Comparison of ENCODE assay signal across 28 cellular contexts in genomic region chr1:245304698-245305097, GRCh38.
"Had no signal": no experiment of that assay in that cellular context is flagged by ENCODE, and none has a peak within 500 bp of the region (broad histone marks: within the 10 kb centered on the region; RNA-seq: fewer than 3 reads in every experiment).

No MANE protein-coding gene starts in this region.

- H3K4me1 ChIP-seq: neural progenitor cell had no signal

- H3K4me3 Mint-ChIP-seq: activated CD8-positive, alpha-beta T cell treated with anti-CD3 and anti-CD28 coated beads, Interleukin-2, amount 10 ng/mL, durations not matched to agents 7 days and 5 days; activated naive CD8-positive, alpha-beta T cell treated with anti-CD3 and anti-CD28 coated beads, Interleukin-2, amount 50 U/mL, for 24 hours; activated T-helper 1 cell treated with anti-CD3 and anti-CD28 coated beads, Interleukin-12 subunit alpha, Interleukin-12 subunit beta, Interleukin-2, Interleukin-4 antibody, amounts not matched to agents 30 ng/mL and 10 ng/mL and 1 ng/mL, durations not matched to agents 14 hours and 24 hours and 36 hours; immature natural killer cell; naive thymus-derived CD4-positive, alpha-beta T cell; neural progenitor cell; T-helper 2 cell treated with Interferon-gamma antibody and Interleukin-4, amounts not matched to agents 5 μg/mL and 100 μg/mL, for 36 hours had no signal

- H2AFZ ChIP-seq: hepatocyte, neural progenitor cell had no signal

- H3K36me3 ChIP-seq: left lung, neural progenitor cell, sigmoid colon, thoracic aorta, upper lobe of right lung had no signal

- H3K4me1 Mint-ChIP-seq: activated naive CD8-positive, alpha-beta T cell treated with anti-CD3 and anti-CD28 coated beads, Interleukin-2, amount 50 U/mL, for 24 hours; immature natural killer cell; naive thymus-derived CD4-positive, alpha-beta T cell had no signal

- H3K9me3 ChIP-seq: body of pancreas, left lung, sigmoid colon, thoracic aorta, upper lobe of right lung had no signal

- H3K4me2 ChIP-seq: hepatocyte, neural progenitor cell had no signal

- ATAC-seq: activated CD8-positive, alpha-beta T cell treated with anti-CD3 and anti-CD28 coated beads, Interleukin-2, amount 10 ng/mL, durations not matched to agents 7 days and 5 days; activated naive CD8-positive, alpha-beta T cell treated with anti-CD3 and anti-CD28 coated beads, Interleukin-2, amount 50 U/mL, for 24 hours; body of pancreas; esophagus mucosa; left lung; naive thymus-derived CD4-positive, alpha-beta T cell; upper lobe of right lung had no signal

- H3K27me3 ChIP-seq: body of pancreas, hepatocyte, left lung, neural progenitor cell, sigmoid colon, upper lobe of right lung had no signal

- DNase-seq: activated CD4-positive, alpha-beta T cell treated with anti-CD3 and anti-CD28 coated beads for 1 hour; activated CD4-positive, alpha-beta T cell treated with anti-CD3 and anti-CD28 coated beads, Interleukin-2, amount 50 U/mL, for 1 hour; activated CD8-positive, alpha-beta T cell treated with anti-CD3 and anti-CD28 coated beads, Interleukin-2, amount 10 ng/mL, durations not matched to agents 7 days and 5 days; activated gamma-delta T cell; activated naive CD4-positive, alpha-beta T cell treated with anti-CD3 and anti-CD28 coated beads, Interleukin-2, amount 50 U/mL, for 16 hours; activated naive CD8-positive, alpha-beta T cell treated with anti-CD3 and anti-CD28 coated beads, Interleukin-2, amount 50 U/mL, for 24 hours; anterior cingulate cortex; body of pancreas; central memory CD4-positive, alpha-beta T cell; effector memory CD4-positive, alpha-beta T cell; foreskin melanocyte; glutamatergic neuron; immature natural killer cell; left lung; naive thymus-derived CD4-positive, alpha-beta T cell; retina; sigmoid colon; stimulated activated CD4-positive, alpha-beta T cell treated with anti-CD3 and anti-CD28 coated beads, Interleukin-4, amount 100 ng/mL, for 1 hour; stimulated activated naive CD4-positive, alpha-beta T cell; upper lobe of right lung had no signal

- FAIRE-seq: endothelial cell of umbilical vein had no signal

- H3K27ac ChIP-seq: body of pancreas, hepatocyte, left lung, neural progenitor cell, sigmoid colon, thoracic aorta, upper lobe of right lung had no signal

- H3K9ac ChIP-seq: neural progenitor cell had no signal

- H3K4me3 ChIP-seq: body of pancreas, hepatocyte, left lung, lung, neural progenitor cell, sigmoid colon, thoracic aorta, upper lobe of right lung had no signal

- H3K9me3 Mint-ChIP-seq: activated T-helper 1 cell treated with anti-CD3 and anti-CD28 coated beads, Interleukin-12 subunit alpha, Interleukin-12 subunit beta, Interleukin-2, Interleukin-4 antibody, amounts not matched to agents 30 ng/mL and 10 ng/mL and 1 ng/mL, durations not matched to agents 14 hours and 24 hours and 36 hours; immature natural killer cell; T-helper 2 cell treated with Interferon-gamma antibody and Interleukin-4, amounts not matched to agents 5 μg/mL and 100 μg/mL, for 36 hours had no signal

- H3K27ac Mint-ChIP-seq: activated CD8-positive, alpha-beta T cell treated with anti-CD3 and anti-CD28 coated beads, Interleukin-2, amount 10 ng/mL, durations not matched to agents 7 days and 5 days; activated naive CD8-positive, alpha-beta T cell treated with anti-CD3 and anti-CD28 coated beads, Interleukin-2, amount 50 U/mL, for 24 hours; activated T-helper 1 cell treated with anti-CD3 and anti-CD28 coated beads, Interleukin-12 subunit alpha, Interleukin-12 subunit beta, Interleukin-2, Interleukin-4 antibody, amounts not matched to agents 30 ng/mL and 10 ng/mL and 1 ng/mL, durations not matched to agents 14 hours and 24 hours and 36 hours; immature natural killer cell; naive thymus-derived CD4-positive, alpha-beta T cell; neural progenitor cell; T-helper 2 cell treated with Interferon-gamma antibody and Interleukin-4, amounts not matched to agents 5 μg/mL and 100 μg/mL, for 36 hours had no signal

- H3K36me3 Mint-ChIP-seq: immature natural killer cell; naive thymus-derived CD4-positive, alpha-beta T cell; neural progenitor cell had no signal
